In the genomic region with DNA sequence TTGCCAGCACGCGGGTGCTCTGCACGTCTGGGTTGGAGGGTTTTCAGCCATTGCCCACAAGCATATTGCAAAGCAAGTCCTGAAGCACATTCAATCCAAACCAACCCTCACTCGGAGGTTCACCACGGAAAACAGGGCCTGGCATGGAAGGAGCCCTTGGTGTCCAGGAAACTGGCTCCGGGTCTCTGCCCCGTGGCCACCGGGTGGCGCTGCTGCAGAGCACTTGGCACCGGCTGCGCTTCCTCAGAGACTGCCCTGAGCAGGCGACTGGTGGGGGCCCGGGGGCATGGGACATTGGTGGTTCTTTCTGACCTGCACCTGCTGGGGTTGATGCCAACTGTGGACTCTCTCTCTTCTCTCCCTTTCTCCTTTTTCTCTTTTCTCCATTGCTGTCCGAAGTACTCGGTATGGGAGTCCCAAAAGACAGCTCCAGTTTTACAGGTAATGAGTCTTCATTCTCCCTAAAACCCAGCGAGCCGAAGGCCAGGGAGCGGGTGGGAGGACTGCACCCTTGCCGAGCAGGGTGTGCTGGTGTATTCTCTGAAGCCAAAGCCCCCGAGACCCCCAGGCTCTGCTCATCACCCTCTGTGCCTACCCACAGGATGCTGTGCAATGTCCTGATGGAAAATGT, we compare ENCODE assay signal across 8 cellular contexts. TPM values are rescaled to one million over a fixed set of nuclear protein-coding genes. Genes with fewer than 3 reads are reported as not detected.
DNase-seq lines count a peak whose midpoint lies in the region; ATAC-seq and TF ChIP-seq lines count a peak whose summit lies in the region.

No MANE protein-coding gene starts in this region.

- H2BK15ac ChIP-seq in IMR-90 (ENCODE audit: low read depth, low read length) = no peak overlapping the region

- BruUV-seq in Calu3 (replicated peaks; lab: Mats Ljungman, UMichigan) (no TSS peak), IMR-90 (replicated peaks; lab: Mats Ljungman, UMichigan) (no TSS peak)

- H3K18ac ChIP-seq in IMR-90 (ENCODE audit: low read depth, low read length) = no peak overlapping the region

- H3K27me3 ChIP-seq in IMR-90 (ENCODE audit: control insufficient read depth, insufficient read depth, low read length) (peaks cover 17% of the 10 kb centered on the region), adrenal gland (no peaks in the 10 kb centered on the region)

- H3K36me3 ChIP-seq in IMR-90 (ENCODE audit: control insufficient read depth, insufficient read depth, low read length) (no peaks in the 10 kb centered on the region), adrenal gland (replicated peaks in 1 of 2) (no peaks in the 10 kb centered on the region)

- no peak overlapping the region for H3K56ac ChIP-seq in IMR-90 (ENCODE audit: extremely low read depth, insufficient read depth, low read length)

- H4K5ac ChIP-seq in IMR-90 (ENCODE audit: low read depth, low read length) = no peak overlapping the region

- peak; percentile 59 for TF ChIP-seq RAD21 in IMR-90 (IDR thresholded peaks at IDR 0.05; ENCODE audit: low read length)

- POLR2A ChIA-PET in IMR-90 (lab: Charles Lee; ENCODE audit: unreplicated experiment) = no interaction called here

- peak; percentile 46 for DNase-seq in Calu3
- no peak for DNase-seq in IMR-90
- DNase-seq in adrenal gland = peak in 1 of 7 donors; percentile 30
- DNase-seq in left kidney (ENCODE audit: low read depth, low spot score) = peak; percentile 39
- DNase-seq in RKO (ENCODE audit: low spot score) = no peak
- no peak for DNase-seq in activated CD4-positive, CD25-positive, alpha-beta regulatory T cell (lab: John Stamatoyannopoulos, UW)

- H3K4me1 ChIP-seq in IMR-90 (ENCODE audit: control insufficient read depth, insufficient read depth, low read length) (no peaks in the 10 kb centered on the region), adrenal gland (replicated peaks in 1 of 2) (no peaks in the 10 kb centered on the region)

- no peak overlapping the region for H3K4me3 Mint-ChIP-seq in Calu3 (ENCODE audit: low read depth, unreplicated experiment)

- no peaks in the 10 kb centered on the region for H3K36me3 Mint-ChIP-seq in Calu3 (ENCODE audit: insufficient read depth, unreplicated experiment)

- no peak overlapping the region for H3K4me2 ChIP-seq in IMR-90 (ENCODE audit: low read depth, low read length)

- CTCF ChIA-PET in Calu3 (lab: Charles Lee) (no interaction called here), IMR-90 (lab: Yijun Ruan, JAX) (no interaction called here)

- no peak overlapping the region for H2AK5ac ChIP-seq in IMR-90 (ENCODE audit: low read depth, low read length)

- H4K8ac ChIP-seq in IMR-90 (ENCODE audit: low read depth in 2 of 2, low read length in 2 of 2) = no peak overlapping the region

- H2BK20ac ChIP-seq in IMR-90 (ENCODE audit: low read depth, low read length) = no peak overlapping the region

- H3K27ac Mint-ChIP-seq in Calu3 (ENCODE audit: unreplicated experiment) = no peak overlapping the region

- no peak overlapping the region for H3K14ac ChIP-seq in IMR-90 (replicated peaks; ENCODE audit: low read depth, low read length)

- H2BK120ac ChIP-seq in IMR-90 (ENCODE audit: low read depth, low read length) = no peak overlapping the region

- no peak overlapping the region for H4K91ac ChIP-seq in IMR-90 (ENCODE audit: insufficient read depth, low read depth, low read length)

- no peak overlapping the region for H2BK5ac ChIP-seq in IMR-90 (ENCODE audit: low read depth, low read length, poor library complexity, severe bottlenecking)

- no peaks in the 10 kb centered on the region for H3K9me3 Mint-ChIP-seq in Calu3 (ENCODE audit: low read depth, unreplicated experiment)

- H3K79me1 ChIP-seq in IMR-90 (ENCODE audit: low read depth in 1 of 2, low read length in 2 of 2) = no peaks in the 10 kb centered on the region

- peaks cover 43% of the 10 kb centered on the region for H3K27me3 Mint-ChIP-seq in Calu3 (ENCODE audit: unreplicated experiment)

- H3K4me1 Mint-ChIP-seq in Calu3 (ENCODE audit: low read depth, unreplicated experiment) = no peaks in the 10 kb centered on the region

- in situ Hi-C loops in IMR-90 (cut with MboI; ENCODE audit: low sequenced_read_pairs) = no loop called here

- H2AFZ ChIP-seq in IMR-90 (replicated peaks; ENCODE audit: low read length, poor library complexity) = no peak overlapping the region

- H2AK9ac ChIP-seq in IMR-90 (replicated peaks; ENCODE audit: low read depth, low read length, poor library complexity) = no peak overlapping the region

- H3K4me3 ChIP-seq in IMR-90 (ENCODE audit: insufficient read depth, low read depth, low read length) (no peak overlapping the region), adrenal gland (no peak overlapping the region)

- dilution Hi-C loops in IMR-90 (cut with HindIII; ENCODE audit: low sequenced_read_pairs, unreplicated experiment) = no loop called here

- ATAC-seq in IMR-90 (ENCODE audit: low read depth) = peak; percentile 47
- no peak for ATAC-seq in GM18873 (IDR thresholded peaks at IDR 0.05; ENCODE audit: low FRiP score, unreplicated experiment)
- ATAC-seq in HG03378 (IDR thresholded peaks at IDR 0.05; ENCODE audit: unreplicated experiment) = no peak

- no peaks in the 10 kb centered on the region for H3K9me1 ChIP-seq in IMR-90 (ENCODE audit: insufficient read depth, low read length)

- H3K27ac ChIP-seq in IMR-90 (ENCODE audit: insufficient read depth, low read length) = no peak overlapping the region
- H3K27ac ChIP-seq in adrenal gland = no peak overlapping the region

- no peaks in the 10 kb centered on the region for H3K9me3 ChIP-seq in IMR-90 (ENCODE audit: control insufficient read depth, insufficient read depth, low read length)
- no peaks in the 10 kb centered on the region for H3K9me3 ChIP-seq in adrenal gland (replicated peaks in 1 of 3)

- H4K20me1 ChIP-seq in IMR-90 (ENCODE audit: insufficient read depth, low read length) = no peaks in the 10 kb centered on the region

- no peak overlapping the region for H3K4ac ChIP-seq in IMR-90 (ENCODE audit: low read depth, low read length)

- WGBS in IMR-90 (ENCODE audit: extremely low coverage in 2 of 2, insufficient read length in 1 of 2), 2 experiments = 40% methylated on average over 9 of the region's 20 CpGs; no CpG with 5 or more reads in 1 of the 2 experiments
- WGBS in adrenal gland, 4 donors = 67 to 73% (median 69%) methylated on average over 18 to 20 of the region's 20 CpGs

- H3K9ac ChIP-seq in IMR-90 (ENCODE audit: low read depth, low read length) = no peak overlapping the region

- H3K23ac ChIP-seq in IMR-90 (ENCODE audit: low read depth, low read length) = no peak overlapping the region

- intact Hi-C loops in Calu3 (cut with micrococcal nuclease; ENCODE audit: unreplicated experiment) (no loop called here), IMR-90 (cut with micrococcal nuclease) (no loop called here), adrenal gland (cut with DNase I) (no loop called here)

- peak; percentile 34 for TF ChIP-seq CTCF in Calu3 (IDR thresholded peaks at IDR 0.05; ENCODE audit: unreplicated experiment)
- peak; percentile 54 for TF ChIP-seq CTCF in IMR-90 (conservative IDR thresholded peaks at IDR 0.05; ENCODE audit: low read depth, low read length)
- peak in 4 of 6 experiments; percentile 26 to 43 (median 40) for TF ChIP-seq CTCF in adrenal gland (IDR thresholded peaks at IDR 0.05)

- TF ChIP-seq POLR2A in IMR-90 (IDR thresholded peaks at IDR 0.05; ENCODE audit: low read depth, low read length) (no peak), adrenal gland (IDR thresholded peaks at IDR 0.05) (no peak)

TF ChIP-seq in IMR-90, 13 proteins besides CTCF, POLR2A, EP300 and RAD21:
- TF ChIP-seq SMC3 (IDR thresholded peaks at IDR 0.05; ENCODE audit: low read depth, low read length) (peak; percentile 50), CHD1 (IDR thresholded peaks at IDR 0.05; ENCODE audit: low read depth, low read length) (no peak)

RNA-seq across cellular contexts. Expression of gene KCNAB2, which starts 4.1 kb away (rescaled TPM):
- total RNA-seq in Calu3 (2022) = 3.6 and 4.7 TPM in 2 replicates
- total RNA-seq in IMR-90 (2012; rRNA removed) = 1.1 and 1.3 TPM in 2 replicates
- 4.2 and 4.7 TPM in 2 replicates for polyA plus RNA-seq in IMR-90 (2012; rRNA removed)
- polyA plus RNA-seq in IMR-90 (2012; cell fraction: cytosol; rRNA removed) = 3.1 and 4.9 TPM in 2 replicates
- polyA plus RNA-seq in IMR-90 (2012; cell fraction: nucleus; rRNA removed; ENCODE audit: low replicate concordance) = 12.2 and 13.0 TPM in 2 replicates
- 10 to 100 TPM; 13.6 to 25.7 (median 17.9) TPM for total RNA-seq in adrenal gland
- polyA plus RNA-seq in adrenal gland = 10 to 100 TPM in 1 of 3 donors, 1 to 10 TPM in 2; 5.6 to 48.0 (median 8.6) TPM

RNA-seq across cellular contexts. Expression of gene NPHP4, which starts 49.3 kb away (rescaled TPM):
- 11.1 and 11.5 TPM in 2 replicates for total RNA-seq in Calu3 (2022)
- 1.4 and 2.0 TPM in 2 replicates for total RNA-seq in IMR-90 (2012; rRNA removed)
- polyA plus RNA-seq in IMR-90 (2012; rRNA removed) = 5.5 and 5.8 TPM in 2 replicates
- polyA plus RNA-seq in IMR-90 (2012; cell fraction: cytosol; rRNA removed) = 2.2 and 4.1 TPM in 2 replicates
- polyA plus RNA-seq in IMR-90 (2012; cell fraction: nucleus; rRNA removed; ENCODE audit: low replicate concordance) = 20.1 and 40.5 TPM in 2 replicates
- total RNA-seq in adrenal gland = 10 to 100 TPM in 2 of 8 donors, 1 to 10 TPM in 6; 6.7 to 13.2 (median 7.8) TPM
- 1 to 10 TPM; 2.7 to 8.3 (median 6.8) TPM for polyA plus RNA-seq in adrenal gland

Comparison
In these comparisons a context has a peak if more than half of its experiments do, and no peak if none do; other contexts are left out.
1. DNase-seq: peak in Calu3 (single experiment) and left kidney (single experiment); none in IMR-90 (single experiment), RKO (single experiment) and activated CD4-positive, CD25-positive, alpha-beta regulatory T cell (0 of 4).
2. Peak in every context shown above with its lines, with median percentiles within 50 percentile points of each other: CTCF ChIP-seq.